Comparison of ENCODE assay signal across 9 cellular contexts in the genomic region with DNA sequence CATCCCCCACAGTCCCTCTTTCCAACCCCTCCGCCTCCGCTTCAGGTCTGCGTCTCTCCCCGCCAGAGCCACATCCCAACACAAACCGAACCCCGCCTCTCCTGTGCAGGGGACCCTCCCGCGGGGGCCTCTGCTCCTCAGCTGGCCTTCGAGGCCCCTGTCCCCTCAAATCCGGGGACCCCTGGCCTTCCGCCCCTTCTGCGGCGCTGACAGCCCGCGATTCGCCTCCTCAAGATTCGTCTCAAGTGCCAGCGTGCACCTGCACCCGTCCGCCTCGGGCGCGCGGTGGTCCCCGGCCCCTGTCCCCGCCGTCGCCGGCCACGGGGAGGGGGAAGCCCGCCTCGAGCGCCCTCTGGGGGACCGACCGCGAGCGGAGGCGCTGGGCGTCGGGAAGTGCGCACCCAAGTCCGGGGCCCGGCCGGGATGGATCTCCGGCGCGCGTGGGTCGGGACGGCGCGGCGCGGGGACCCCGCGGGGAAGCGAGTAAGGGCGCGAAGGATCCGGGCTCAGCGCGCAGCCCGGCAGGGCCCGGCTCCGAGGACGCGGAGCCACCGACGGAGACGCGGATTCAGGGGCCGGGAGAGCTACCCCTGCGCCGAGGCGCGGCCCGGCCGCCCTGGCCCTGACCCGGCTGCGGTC. TPM values are rescaled to one million over a fixed set of nuclear protein-coding genes. Genes with fewer than 3 reads are reported as not detected.
DNase-seq lines count a peak whose midpoint lies in the region; ATAC-seq and TF ChIP-seq lines count a peak whose summit lies in the region.
"Had no signal": no experiment of that assay in that cellular context is flagged by ENCODE, and none has a peak within 500 bp of the region (broad histone marks: within the 10 kb centered on the region; RNA-seq: fewer than 3 reads in every experiment).

No MANE protein-coding gene starts in this region.

- DNase-seq in activated CD4-positive, alpha-beta T cell treated with anti-CD3 and anti-CD28 coated beads for 48 hours: peak; percentile 36
- DNase-seq in activated CD4-positive, alpha-beta T cell treated with anti-CD3 and anti-CD28 coated beads for 1 hour: no peak
- DNase-seq in activated naive CD8-positive, alpha-beta T cell treated with anti-CD3 and anti-CD28 coated beads, Interleukin-2, amount 50 U/mL, for 24 hours: peak; percentile 53
- DNase-seq in testis (no peak), SHP77 treated with DMSO at 0.1 percent for 48 hours (lab: John Stamatoyannopoulos, UW) (no peak), NCI-H510A treated with DMSO at 0.1 percent for 48 hours (lab: John Stamatoyannopoulos, UW) (no peak)

- no peaks in the 10 kb centered on the region for H3K9me3 Mint-ChIP-seq in activated naive CD8-positive, alpha-beta T cell treated with anti-CD3 and anti-CD28 coated beads, Interleukin-2, amount 50 U/mL, for 24 hours

- H3K27ac ChIP-seq in liver (ENCODE audit: low read depth in 1 of 2, low read length in 2 of 2): peak overlapping the region; percentile 12 to 31
- no peak overlapping the region for H3K27ac ChIP-seq in testis

- H3K27me3 ChIP-seq in liver (ENCODE audit: control insufficient read depth in 4 of 4, insufficient read depth in 4 of 4, low read length in 3 of 4) (peaks cover 0 to 3% (median 2%) of the 10 kb centered on the region in 4 donors), testis (no peaks in the 10 kb centered on the region)

- no peaks in the 10 kb centered on the region for H3K36me3 Mint-ChIP-seq in activated naive CD8-positive, alpha-beta T cell treated with anti-CD3 and anti-CD28 coated beads, Interleukin-2, amount 50 U/mL, for 24 hours (ENCODE audit: low read depth)
- H3K36me3 Mint-ChIP-seq: CD14-positive monocyte had no signal

- H3K4me1 Mint-ChIP-seq in activated naive CD8-positive, alpha-beta T cell treated with anti-CD3 and anti-CD28 coated beads, Interleukin-2, amount 50 U/mL, for 24 hours: peaks cover 12% of the 10 kb centered on the region

- H3K4me1 ChIP-seq in liver (ENCODE audit: control insufficient read depth in 4 of 4, insufficient read depth in 4 of 4, low read length in 3 of 4) (peaks cover 2 to 15% (median 8%) of the 10 kb centered on the region in 4 donors), testis (no peaks in the 10 kb centered on the region)

- H3K27me3 Mint-ChIP-seq in activated naive CD8-positive, alpha-beta T cell treated with anti-CD3 and anti-CD28 coated beads, Interleukin-2, amount 50 U/mL, for 24 hours: peaks cover 32% of the 10 kb centered on the region

- no peak overlapping the region for H3K9ac ChIP-seq in liver (ENCODE audit: low read depth in 1 of 2, low read length in 2 of 2)

- H3K36me3 ChIP-seq in liver (ENCODE audit: control insufficient read depth in 4 of 4, insufficient read depth in 3 of 4, low read depth in 1 of 4, low read length in 3 of 4) (no peaks in the 10 kb centered on the region), testis (ENCODE audit: low read depth, missing control alignments) (no peaks in the 10 kb centered on the region)

- TF ChIP-seq RAD21 in liver (IDR thresholded peaks at IDR 0.05): no peak

- TF ChIP-seq CTCF in liver (IDR thresholded peaks at IDR 0.05; ENCODE audit: low read depth, low read length, missing input control) (no peak), testis (IDR thresholded peaks at IDR 0.05) (peak in 2 of 3 experiments; percentile 8 to 22)

- peak overlapping the region; percentile 69 for H3K4me3 Mint-ChIP-seq in activated naive CD8-positive, alpha-beta T cell treated with anti-CD3 and anti-CD28 coated beads, Interleukin-2, amount 50 U/mL, for 24 hours

- no peak for TF ChIP-seq POLR2A in testis (IDR thresholded peaks at IDR 0.05)

- peak; percentile 25 for ATAC-seq in activated naive CD8-positive, alpha-beta T cell treated with anti-CD3 and anti-CD28 coated beads, Interleukin-2, amount 50 U/mL, for 24 hours
- ATAC-seq in HG03025 (IDR thresholded peaks at IDR 0.05; ENCODE audit: low FRiP score, unreplicated experiment): no peak

- H3K4me3 ChIP-seq in liver (ENCODE audit: low read depth in 1 of 3, low read length in 3 of 3) (peak overlapping the region in 2 of 3 donors; percentile 26 to 48), testis (peak overlapping the region; percentile 48 to 53)

- H3K9me3 ChIP-seq in liver (ENCODE audit: control insufficient read depth in 4 of 4, low read length in 3 of 4): no peaks in the 10 kb centered on the region
- no peaks in the 10 kb centered on the region for H3K9me3 ChIP-seq in testis

- intact Hi-C loops in testis (cut with DNase I; ENCODE audit: low total_unique reads): no loop called here

- H3K27ac Mint-ChIP-seq in activated naive CD8-positive, alpha-beta T cell treated with anti-CD3 and anti-CD28 coated beads, Interleukin-2, amount 50 U/mL, for 24 hours: no peak overlapping the region

- WGBS in liver: 6% methylated on average over 80 of the region's 80 CpGs
- 11 to 12% methylated on average over 15 to 24 of the region's 80 CpGs for WGBS in testis, 2 donors

TF ChIP-seq in liver, 16 proteins besides CTCF, POLR2A, EP300 and RAD21:
- TF ChIP-seq SP1 (IDR thresholded peaks at IDR 0.05) (no peak), ATF3 (IDR thresholded peaks at IDR 0.05) (no peak), FOXA1 (IDR thresholded peaks at IDR 0.05) (no peak), HNF4G (IDR thresholded peaks at IDR 0.05) (no peak), JUND (IDR thresholded peaks at IDR 0.05) (no peak)

RNA-seq across cellular contexts. Expression of gene FLT4, which starts 0.6 kb away (rescaled TPM):
- total RNA-seq in liver (10 to 100 TPM in 1 of 2 donors, 1 to 10 TPM in 1; 8.7 to 19.9 TPM), testis (10 to 100 TPM; 23.5 to 24.2 TPM)
- polyA plus RNA-seq in liver (1 to 10 TPM; 2.0 to 6.5 TPM), testis (ENCODE audit: insufficient read depth, low read depth, low replicate concordance) (11.9 TPM)
- polyA plus RNA-seq: CD14-positive monocyte had no signal

RNA-seq across cellular contexts. Expression of gene SCGB3A1, which starts 57.5 kb away (rescaled TPM):
- total RNA-seq in liver (not detected), testis (10 to 100 TPM in 1 of 2 donors, 1 to 10 TPM in 1; 9.8 to 15.7 TPM)
- polyA plus RNA-seq in liver (1 to 10 TPM; 1.5 TPM), testis (ENCODE audit: insufficient read depth, low read depth, low replicate concordance) (0.82 TPM)

Comparison
In these comparisons a context has a peak if more than half of its experiments do, and no peak if none do; other contexts are left out.
1. DNase-seq: peak in activated CD4-positive, alpha-beta T cell treated with anti-CD3 and anti-CD28 coated beads for 48 hours (single experiment) and activated naive CD8-positive, alpha-beta T cell treated with anti-CD3 and anti-CD28 coated beads, Interleukin-2, amount 50 U/mL, for 24 hours (single experiment); none in activated CD4-positive, alpha-beta T cell treated with anti-CD3 and anti-CD28 coated beads for 1 hour (single experiment), testis (single experiment), SHP77 treated with DMSO at 0.1 percent for 48 hours (single experiment) and NCI-H510A treated with DMSO at 0.1 percent for 48 hours (single experiment).
2. H3K27ac ChIP-seq: peak in liver (2 of 2); none in testis (0 of 2).
3. RNA of gene SCGB3A1, which starts 57.5 kb away (total RNA-seq): 9.8 to 15.7 TPM in testis; not detected in liver; every median in the first group is over 10 times any median in the second.